ENCODE assay signal across 8 cellular contexts in the genomic region with DNA sequence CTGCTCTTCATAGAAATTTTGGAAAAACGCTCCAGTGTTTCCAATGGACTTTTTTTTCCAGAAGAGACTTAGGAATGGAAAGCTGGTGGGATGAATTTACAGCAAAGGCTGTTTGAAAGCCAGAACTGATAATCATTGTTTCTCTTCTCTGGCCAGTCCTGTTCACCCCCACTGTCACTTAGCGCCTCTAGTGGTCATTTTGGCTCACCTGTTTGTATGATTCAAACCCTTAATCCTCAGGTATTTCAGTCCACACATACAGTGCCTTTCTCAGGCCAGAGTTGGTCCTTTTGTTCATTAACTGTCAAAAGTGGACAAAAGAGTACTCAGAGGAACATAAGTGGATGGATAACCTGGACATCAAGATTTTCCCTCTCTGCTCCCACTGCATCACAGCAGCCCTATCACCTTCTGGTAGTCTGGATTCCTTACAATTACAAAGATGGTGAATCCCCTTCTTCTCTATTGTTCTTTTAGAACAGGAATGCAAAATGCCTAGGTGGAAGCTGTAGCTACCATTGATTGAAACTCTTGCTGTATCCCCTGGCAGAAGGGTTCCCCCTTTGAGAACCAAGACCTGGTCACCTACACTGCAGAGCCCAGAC.
DNase-seq lines count a peak whose midpoint lies in the region; ATAC-seq lines count a peak whose summit lies in the region.

No MANE protein-coding gene starts in this region.

- no peak overlapping the region for H3K27ac Mint-ChIP-seq in activated CD4-positive, alpha-beta T cell treated with anti-CD3 and anti-CD28 coated beads for 36 hours
- H3K27ac Mint-ChIP-seq in stimulated activated naive CD8-positive, alpha-beta T cell treated with anti-CD3 and anti-CD28 coated beads, Interleukin-15, amount 100 ng/mL, for 72 hours: no peak overlapping the region
- H3K27ac Mint-ChIP-seq in naive thymus-derived CD4-positive, alpha-beta T cell: no peak overlapping the region

- peak; percentile 39 for ATAC-seq in activated CD4-positive, alpha-beta T cell treated with anti-CD3 and anti-CD28 coated beads for 36 hours
- ATAC-seq in HG02981 (IDR thresholded peaks at IDR 0.05; ENCODE audit: unreplicated experiment): peak; percentile 86
- ATAC-seq in stimulated activated naive CD8-positive, alpha-beta T cell treated with anti-CD3 and anti-CD28 coated beads, Interleukin-15, amount 100 ng/mL, for 72 hours: peak; percentile 56
- ATAC-seq in naive thymus-derived CD4-positive, alpha-beta T cell: no peak

- no peaks in the 10 kb centered on the region for H3K4me1 ChIP-seq in SJCRH30
- H3K4me1 ChIP-seq in naive thymus-derived CD4-positive, alpha-beta T cell (ENCODE audit: control insufficient read depth in 2 of 2, insufficient read depth in 2 of 2, low read length in 2 of 2): no peaks in the 10 kb centered on the region

- H3K4me3 Mint-ChIP-seq in activated CD4-positive, alpha-beta T cell treated with anti-CD3 and anti-CD28 coated beads for 36 hours: no peak overlapping the region
- no peak overlapping the region for H3K4me3 Mint-ChIP-seq in stimulated activated naive CD8-positive, alpha-beta T cell treated with anti-CD3 and anti-CD28 coated beads, Interleukin-15, amount 100 ng/mL, for 72 hours
- no peak overlapping the region for H3K4me3 Mint-ChIP-seq in naive thymus-derived CD4-positive, alpha-beta T cell

- no peaks in the 10 kb centered on the region for H3K36me3 Mint-ChIP-seq in activated CD4-positive, alpha-beta T cell treated with anti-CD3 and anti-CD28 coated beads for 36 hours (ENCODE audit: low read depth)
- no peaks in the 10 kb centered on the region for H3K36me3 Mint-ChIP-seq in naive thymus-derived CD4-positive, alpha-beta T cell

- H3K27me3 ChIP-seq in SJCRH30: no peaks in the 10 kb centered on the region
- no peaks in the 10 kb centered on the region for H3K27me3 ChIP-seq in naive thymus-derived CD4-positive, alpha-beta T cell (ENCODE audit: control insufficient read depth in 2 of 2, insufficient read depth in 2 of 2, low read length in 2 of 2)

- H3K9me3 Mint-ChIP-seq in activated CD4-positive, alpha-beta T cell treated with anti-CD3 and anti-CD28 coated beads for 36 hours (ENCODE audit: low read depth): no peaks in the 10 kb centered on the region
- no peaks in the 10 kb centered on the region for H3K9me3 Mint-ChIP-seq in stimulated activated naive CD8-positive, alpha-beta T cell treated with anti-CD3 and anti-CD28 coated beads, Interleukin-15, amount 100 ng/mL, for 72 hours
- no peaks in the 10 kb centered on the region for H3K9me3 Mint-ChIP-seq in naive thymus-derived CD4-positive, alpha-beta T cell

- intact Hi-C loops in activated CD4-positive, alpha-beta T cell treated with anti-CD3 and anti-CD28 coated beads for 36 hours (cut with DNase I, micrococcal nuclease): no loop called here
- intact Hi-C loops in naive thymus-derived CD4-positive, alpha-beta T cell (cut with micrococcal nuclease): no loop called here

- peak; percentile 11 for DNase-seq in activated CD4-positive, alpha-beta T cell treated with anti-CD3 and anti-CD28 coated beads for 36 hours
- no peak for DNase-seq in activated CD4-positive, alpha-beta T cell treated with anti-CD3 and anti-CD28 coated beads, Interleukin-2, amount 50 U/mL, for 1 hour
- DNase-seq in SJCRH30 (peak; percentile 9 to 39), NOMO-1 treated with dmso at 0.1 percent for 144 hours (lab: John Stamatoyannopoulos, UW; ENCODE audit: unreplicated experiment) (no peak)
- no peak for DNase-seq in stimulated activated naive CD8-positive, alpha-beta T cell treated with anti-CD3 and anti-CD28 coated beads, Interleukin-15, amount 100 ng/mL, for 72 hours
- DNase-seq in naive thymus-derived CD4-positive, alpha-beta T cell: no peak
- DNase-seq in activated effector memory CD4-positive, alpha-beta T cell treated with anti-CD3 and anti-CD28 coated beads, Interleukin-2, amount 50 U/mL, for 16 hours: no peak

- no peak overlapping the region for H3K4me3 ChIP-seq in SJCRH30
- H3K4me3 ChIP-seq in naive thymus-derived CD4-positive, alpha-beta T cell (ENCODE audit: low read length): no peak overlapping the region

- no peaks in the 10 kb centered on the region for H3K27me3 Mint-ChIP-seq in activated CD4-positive, alpha-beta T cell treated with anti-CD3 and anti-CD28 coated beads for 36 hours
- no peaks in the 10 kb centered on the region for H3K27me3 Mint-ChIP-seq in stimulated activated naive CD8-positive, alpha-beta T cell treated with anti-CD3 and anti-CD28 coated beads, Interleukin-15, amount 100 ng/mL, for 72 hours
- H3K27me3 Mint-ChIP-seq in naive thymus-derived CD4-positive, alpha-beta T cell: no peaks in the 10 kb centered on the region

- no peaks in the 10 kb centered on the region for H3K4me1 Mint-ChIP-seq in activated CD4-positive, alpha-beta T cell treated with anti-CD3 and anti-CD28 coated beads for 36 hours
- H3K4me1 Mint-ChIP-seq in stimulated activated naive CD8-positive, alpha-beta T cell treated with anti-CD3 and anti-CD28 coated beads, Interleukin-15, amount 100 ng/mL, for 72 hours: no peaks in the 10 kb centered on the region
- no peaks in the 10 kb centered on the region for H3K4me1 Mint-ChIP-seq in naive thymus-derived CD4-positive, alpha-beta T cell

- POLR2A ChIA-PET in activated CD4-positive, alpha-beta T cell treated with anti-CD3 and anti-CD28 coated beads for 36 hours (lab: Charles Lee): no interaction called here
- POLR2A ChIA-PET in naive thymus-derived CD4-positive, alpha-beta T cell (lab: Charles Lee): no interaction called here

- no peaks in the 10 kb centered on the region for H3K9me3 ChIP-seq in SJCRH30 (replicated peaks)
- no peaks in the 10 kb centered on the region for H3K9me3 ChIP-seq in naive thymus-derived CD4-positive, alpha-beta T cell (ENCODE audit: control insufficient read depth in 2 of 3, low read length in 3 of 3)

- no peaks in the 10 kb centered on the region for H3K36me3 ChIP-seq in SJCRH30
- no peaks in the 10 kb centered on the region for H3K36me3 ChIP-seq in naive thymus-derived CD4-positive, alpha-beta T cell (ENCODE audit: control insufficient read depth in 2 of 3, insufficient read depth in 3 of 3, low read length in 3 of 3)

- CTCF ChIA-PET in activated CD4-positive, alpha-beta T cell treated with anti-CD3 and anti-CD28 coated beads for 36 hours (lab: Charles Lee): interaction anchor here (0.6 to 1.9 kb wide), 2 partner anchors 9 to 19 kb away, joined by 3 to 6 read pairs; no protein-coding TSS in a partner anchor
- CTCF ChIA-PET in naive thymus-derived CD4-positive, alpha-beta T cell (lab: Charles Lee): no interaction called here

- H3K27ac ChIP-seq in SJCRH30: no peak overlapping the region
- H3K27ac ChIP-seq in naive thymus-derived CD4-positive, alpha-beta T cell (ENCODE audit: low read depth, low read length): no peak overlapping the region

Comparison
In these comparisons a context has a peak if more than half of its experiments do, and no peak if none do; other contexts are left out.
1. DNase-seq: peak in activated CD4-positive, alpha-beta T cell treated with anti-CD3 and anti-CD28 coated beads for 36 hours (single experiment) and SJCRH30 (2 of 2); none in activated CD4-positive, alpha-beta T cell treated with anti-CD3 and anti-CD28 coated beads, Interleukin-2, amount 50 U/mL, for 1 hour (single experiment), stimulated activated naive CD8-positive, alpha-beta T cell treated with anti-CD3 and anti-CD28 coated beads, Interleukin-15, amount 100 ng/mL, for 72 hours (0 of 2), NOMO-1 treated with dmso at 0.1 percent for 144 hours (single experiment), naive thymus-derived CD4-positive, alpha-beta T cell (0 of 9) and activated effector memory CD4-positive, alpha-beta T cell treated with anti-CD3 and anti-CD28 coated beads, Interleukin-2, amount 50 U/mL, for 16 hours (single experiment).